In the genomic region with DNA sequence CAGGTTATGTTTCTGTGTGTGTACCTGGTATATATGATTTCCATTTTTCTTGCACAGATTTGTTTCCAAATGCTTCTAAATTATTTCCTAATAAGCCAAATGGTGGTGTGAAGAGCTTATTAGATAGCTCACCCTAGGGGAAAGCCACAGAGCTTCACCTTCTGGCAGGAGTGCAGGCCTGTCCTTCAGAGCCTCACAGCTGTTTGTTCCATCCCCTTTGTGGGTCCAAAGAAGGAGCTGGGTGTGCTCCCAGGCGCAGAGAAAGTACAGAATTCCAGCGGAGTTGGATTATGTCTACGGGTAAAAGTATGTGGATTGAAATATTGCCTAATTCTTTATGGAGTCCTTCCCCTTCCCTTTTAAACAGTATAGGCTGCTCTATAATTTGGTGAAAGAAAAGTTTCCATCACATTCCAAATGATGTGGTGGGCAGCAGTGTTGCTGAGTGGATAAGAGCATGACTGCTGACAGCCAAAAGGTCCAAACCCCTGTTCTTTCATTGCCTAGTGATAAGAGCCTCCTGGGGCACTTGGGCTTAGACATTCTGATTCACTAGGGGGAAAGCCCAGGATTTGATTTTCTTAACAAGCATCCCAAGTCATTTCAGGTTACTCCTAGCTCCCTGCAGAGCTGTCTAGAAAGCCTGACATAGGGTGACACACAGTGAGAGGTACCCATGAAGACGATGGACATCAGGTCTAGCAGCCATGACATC, we compare ENCODE assay signal across 2 cellular contexts.
TF ChIP-seq lines count a peak whose summit lies in the region.

No MANE protein-coding gene starts in this region.

TF ChIP-seq in SK-N-SH, 30 proteins besides CTCF, POLR2A, EP300 and RAD21 (continued from another document):
- TF ChIP-seq, protein P1, sequence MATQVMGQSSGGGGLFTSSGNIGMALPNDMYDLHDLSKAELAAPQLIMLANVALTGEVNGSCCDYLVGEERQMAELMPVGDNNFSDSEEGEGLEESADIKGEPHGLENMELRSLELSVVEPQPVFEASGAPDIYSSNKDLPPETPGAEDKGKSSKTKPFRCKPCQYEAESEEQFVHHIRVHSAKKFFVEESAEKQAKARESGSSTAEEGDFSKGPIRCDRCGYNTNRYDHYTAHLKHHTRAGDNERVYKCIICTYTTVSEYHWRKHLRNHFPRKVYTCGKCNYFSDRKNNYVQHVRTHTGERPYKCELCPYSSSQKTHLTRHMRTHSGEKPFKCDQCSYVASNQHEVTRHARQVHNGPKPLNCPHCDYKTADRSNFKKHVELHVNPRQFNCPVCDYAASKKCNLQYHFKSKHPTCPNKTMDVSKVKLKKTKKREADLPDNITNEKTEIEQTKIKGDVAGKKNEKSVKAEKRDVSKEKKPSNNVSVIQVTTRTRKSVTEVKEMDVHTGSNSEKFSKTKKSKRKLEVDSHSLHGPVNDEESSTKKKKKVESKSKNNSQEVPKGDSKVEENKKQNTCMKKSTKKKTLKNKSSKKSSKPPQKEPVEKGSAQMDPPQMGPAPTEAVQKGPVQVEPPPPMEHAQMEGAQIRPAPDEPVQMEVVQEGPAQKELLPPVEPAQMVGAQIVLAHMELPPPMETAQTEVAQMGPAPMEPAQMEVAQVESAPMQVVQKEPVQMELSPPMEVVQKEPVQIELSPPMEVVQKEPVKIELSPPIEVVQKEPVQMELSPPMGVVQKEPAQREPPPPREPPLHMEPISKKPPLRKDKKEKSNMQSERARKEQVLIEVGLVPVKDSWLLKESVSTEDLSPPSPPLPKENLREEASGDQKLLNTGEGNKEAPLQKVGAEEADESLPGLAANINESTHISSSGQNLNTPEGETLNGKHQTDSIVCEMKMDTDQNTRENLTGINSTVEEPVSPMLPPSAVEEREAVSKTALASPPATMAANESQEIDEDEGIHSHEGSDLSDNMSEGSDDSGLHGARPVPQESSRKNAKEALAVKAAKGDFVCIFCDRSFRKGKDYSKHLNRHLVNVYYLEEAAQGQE (IDR thresholded peaks at IDR 0.05; ENCODE audit: low read depth, low read length), result no peak
- TF ChIP-seq, protein P2, sequence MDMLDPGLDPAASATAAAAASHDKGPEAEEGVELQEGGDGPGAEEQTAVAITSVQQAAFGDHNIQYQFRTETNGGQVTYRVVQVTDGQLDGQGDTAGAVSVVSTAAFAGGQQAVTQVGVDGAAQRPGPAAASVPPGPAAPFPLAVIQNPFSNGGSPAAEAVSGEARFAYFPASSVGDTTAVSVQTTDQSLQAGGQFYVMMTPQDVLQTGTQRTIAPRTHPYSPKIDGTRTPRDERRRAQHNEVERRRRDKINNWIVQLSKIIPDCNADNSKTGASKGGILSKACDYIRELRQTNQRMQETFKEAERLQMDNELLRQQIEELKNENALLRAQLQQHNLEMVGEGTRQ (IDR thresholded peaks at IDR 0.05; ENCODE audit: borderline replicate concordance, low read depth, low read length), result no peak
- TF ChIP-seq TEAD4 (IDR thresholded peaks at IDR 0.05; ENCODE audit: borderline replicate concordance, insufficient read depth) (no peak), FOXM1 (IDR thresholded peaks at IDR 0.05; ENCODE audit: low read depth) (no peak), NRF1 (IDR thresholded peaks at IDR 0.05; ENCODE audit: low read depth, low read length) (no peak), CHD2 (IDR thresholded peaks at IDR 0.05; ENCODE audit: low read length, partially characterized antibody) (no peak), TAF1 (IDR thresholded peaks at IDR 0.05; ENCODE audit: borderline replicate concordance, low read depth, low read length) (no peak), SMC3 (IDR thresholded peaks at IDR 0.05; ENCODE audit: low read depth, low read length) (no peak), GATA2 (CRISPR knock-in tag; IDR thresholded peaks at IDR 0.05) (no peak), FOXJ3 (CRISPR knock-in tag; IDR thresholded peaks at IDR 0.05) (no peak), SIN3A (IDR thresholded peaks at IDR 0.05; ENCODE audit: borderline replicate concordance, low read depth, low read length) (no peak), YY1 (IDR thresholded peaks at IDR 0.05; ENCODE audit: low read depth) (no peak)
- TF ChIP-seq, protein P3, sequence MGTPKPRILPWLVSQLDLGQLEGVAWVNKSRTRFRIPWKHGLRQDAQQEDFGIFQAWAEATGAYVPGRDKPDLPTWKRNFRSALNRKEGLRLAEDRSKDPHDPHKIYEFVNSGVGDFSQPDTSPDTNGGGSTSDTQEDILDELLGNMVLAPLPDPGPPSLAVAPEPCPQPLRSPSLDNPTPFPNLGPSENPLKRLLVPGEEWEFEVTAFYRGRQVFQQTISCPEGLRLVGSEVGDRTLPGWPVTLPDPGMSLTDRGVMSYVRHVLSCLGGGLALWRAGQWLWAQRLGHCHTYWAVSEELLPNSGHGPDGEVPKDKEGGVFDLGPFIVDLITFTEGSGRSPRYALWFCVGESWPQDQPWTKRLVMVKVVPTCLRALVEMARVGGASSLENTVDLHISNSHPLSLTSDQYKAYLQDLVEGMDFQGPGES (IDR thresholded peaks at IDR 0.05; ENCODE audit: low read depth, low read length), result no peak
- TF ChIP-seq, protein P4, sequence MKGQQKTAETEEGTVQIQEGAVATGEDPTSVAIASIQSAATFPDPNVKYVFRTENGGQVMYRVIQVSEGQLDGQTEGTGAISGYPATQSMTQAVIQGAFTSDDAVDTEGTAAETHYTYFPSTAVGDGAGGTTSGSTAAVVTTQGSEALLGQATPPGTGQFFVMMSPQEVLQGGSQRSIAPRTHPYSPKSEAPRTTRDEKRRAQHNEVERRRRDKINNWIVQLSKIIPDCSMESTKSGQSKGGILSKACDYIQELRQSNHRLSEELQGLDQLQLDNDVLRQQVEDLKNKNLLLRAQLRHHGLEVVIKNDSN (IDR thresholded peaks at IDR 0.05; ENCODE audit: borderline replicate concordance, low read depth), result no peak

TF ChIP-seq in SK-N-SH treated with all-trans-retinoic acid at 6 μM for 48 hours, 23 proteins besides CTCF, POLR2A, EP300 and RAD21 (continued from another document):
- TF ChIP-seq, protein P5, sequence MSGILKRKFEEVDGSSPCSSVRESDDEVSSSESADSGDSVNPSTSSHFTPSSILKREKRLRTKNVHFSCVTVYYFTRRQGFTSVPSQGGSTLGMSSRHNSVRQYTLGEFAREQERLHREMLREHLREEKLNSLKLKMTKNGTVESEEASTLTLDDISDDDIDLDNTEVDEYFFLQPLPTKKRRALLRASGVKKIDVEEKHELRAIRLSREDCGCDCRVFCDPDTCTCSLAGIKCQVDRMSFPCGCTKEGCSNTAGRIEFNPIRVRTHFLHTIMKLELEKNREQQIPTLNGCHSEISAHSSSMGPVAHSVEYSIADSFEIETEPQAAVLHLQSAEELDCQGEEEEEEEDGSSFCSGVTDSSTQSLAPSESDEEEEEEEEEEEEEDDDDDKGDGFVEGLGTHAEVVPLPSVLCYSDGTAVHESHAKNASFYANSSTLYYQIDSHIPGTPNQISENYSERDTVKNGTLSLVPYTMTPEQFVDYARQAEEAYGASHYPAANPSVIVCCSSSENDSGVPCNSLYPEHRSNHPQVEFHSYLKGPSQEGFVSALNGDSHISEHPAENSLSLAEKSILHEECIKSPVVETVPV (CRISPR knock-in tag; IDR thresholded peaks at IDR 0.05), result no peak
- TF ChIP-seq ZFP30 (CRISPR knock-in tag; IDR thresholded peaks at IDR 0.05) (no peak), ZFP3 (CRISPR knock-in tag; IDR thresholded peaks at IDR 0.05) (no peak), ISL1 (CRISPR knock-in tag; IDR thresholded peaks at IDR 0.05) (no peak), CSDC2 (CRISPR knock-in tag; IDR thresholded peaks at IDR 0.05) (no peak), ZNF565 (CRISPR knock-in tag; conservative IDR thresholded peaks at IDR 0.05; ENCODE audit: low read depth) (no peak), ZNF8 (CRISPR knock-in tag; IDR thresholded peaks at IDR 0.05) (no peak)
- TF ChIP-seq, protein P6, sequence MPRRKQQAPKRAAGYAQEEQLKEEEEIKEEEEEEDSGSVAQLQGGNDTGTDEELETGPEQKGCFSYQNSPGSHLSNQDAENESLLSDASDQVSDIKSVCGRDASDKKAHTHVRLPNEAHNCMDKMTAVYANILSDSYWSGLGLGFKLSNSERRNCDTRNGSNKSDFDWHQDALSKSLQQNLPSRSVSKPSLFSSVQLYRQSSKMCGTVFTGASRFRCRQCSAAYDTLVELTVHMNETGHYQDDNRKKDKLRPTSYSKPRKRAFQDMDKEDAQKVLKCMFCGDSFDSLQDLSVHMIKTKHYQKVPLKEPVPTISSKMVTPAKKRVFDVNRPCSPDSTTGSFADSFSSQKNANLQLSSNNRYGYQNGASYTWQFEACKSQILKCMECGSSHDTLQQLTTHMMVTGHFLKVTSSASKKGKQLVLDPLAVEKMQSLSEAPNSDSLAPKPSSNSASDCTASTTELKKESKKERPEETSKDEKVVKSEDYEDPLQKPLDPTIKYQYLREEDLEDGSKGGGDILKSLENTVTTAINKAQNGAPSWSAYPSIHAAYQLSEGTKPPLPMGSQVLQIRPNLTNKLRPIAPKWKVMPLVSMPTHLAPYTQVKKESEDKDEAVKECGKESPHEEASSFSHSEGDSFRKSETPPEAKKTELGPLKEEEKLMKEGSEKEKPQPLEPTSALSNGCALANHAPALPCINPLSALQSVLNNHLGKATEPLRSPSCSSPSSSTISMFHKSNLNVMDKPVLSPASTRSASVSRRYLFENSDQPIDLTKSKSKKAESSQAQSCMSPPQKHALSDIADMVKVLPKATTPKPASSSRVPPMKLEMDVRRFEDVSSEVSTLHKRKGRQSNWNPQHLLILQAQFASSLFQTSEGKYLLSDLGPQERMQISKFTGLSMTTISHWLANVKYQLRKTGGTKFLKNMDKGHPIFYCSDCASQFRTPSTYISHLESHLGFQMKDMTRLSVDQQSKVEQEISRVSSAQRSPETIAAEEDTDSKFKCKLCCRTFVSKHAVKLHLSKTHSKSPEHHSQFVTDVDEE (CRISPR knock-in tag; IDR thresholded peaks at IDR 0.05), result no peak
